ENCODE assay signal across 17 cellular contexts in the genomic region with DNA sequence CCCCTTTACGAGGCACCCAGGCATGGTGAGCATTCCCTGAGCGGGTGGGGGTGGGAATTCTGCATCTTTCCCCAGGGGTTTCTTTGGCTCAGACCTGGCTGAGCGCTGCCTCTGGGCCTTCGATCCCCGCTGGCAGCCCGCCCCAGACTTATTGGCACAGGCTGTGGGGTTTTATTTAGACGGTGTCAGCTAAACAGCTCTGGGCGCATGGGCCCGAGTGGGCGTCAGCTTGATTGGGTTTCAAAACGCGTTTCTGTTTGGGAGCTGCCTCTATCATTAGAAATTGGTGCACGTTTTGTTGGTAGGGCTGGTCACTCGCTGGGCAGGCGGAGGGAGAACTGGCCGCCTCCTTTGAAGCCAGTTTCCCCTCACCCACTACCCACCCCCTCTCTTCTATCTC. TPM values are rescaled to one million over a fixed set of nuclear protein-coding genes. Genes with fewer than 3 reads are reported as not detected.
DNase-seq lines count a peak whose midpoint lies in the region; ATAC-seq, FAIRE-seq and TF ChIP-seq lines count a peak whose summit lies in the region.
"Had no signal": no experiment of that assay in that cellular context is flagged by ENCODE, and none has a peak within 500 bp of the region (broad histone marks: within the 10 kb centered on the region; RNA-seq: fewer than 3 reads in every experiment).

No MANE protein-coding gene starts in this region.

- H3K36me3 Mint-ChIP-seq in endothelial cell (ENCODE audit: low read depth, unreplicated experiment): peaks cover 21% of the 10 kb centered on the region
- no peaks in the 10 kb centered on the region for H3K36me3 Mint-ChIP-seq in progenitor cell of endocrine pancreas (ENCODE audit: insufficient read depth)
- H3K36me3 Mint-ChIP-seq: brain had no signal

- CTCF ChIA-PET in HepG2 (lab: Yijun Ruan, JAX; ENCODE audit: low intra/inter-chr PET ratio, low total read pairs): no interaction called here
- CTCF ChIA-PET in A673 (lab: Charles Lee): no interaction called here

- POLR2A ChIA-PET in HepG2 (lab: Yijun Ruan, JAX) (no interaction called here), A673 (lab: Charles Lee; ENCODE audit: low non-redundant PET) (no interaction called here)

- DNase-seq in HepG2 (ENCODE audit: low spot score) (no peak), right lobe of liver (no peak), fibroblast of the aortic adventitia (ENCODE audit: low read depth) (peak; percentile 32), nucleus accumbens (lab: John Stamatoyannopoulos, UW) (peak in 47 of 56 donors; percentile 10 to 88 (median 44)), aorta (peak; percentile 72 to 91), endothelial cell (ENCODE audit: low spot score) (no peak), progenitor cell of endocrine pancreas (ENCODE audit: low spot score, unreplicated experiment) (no peak), A673 (ENCODE audit: low spot score) (no peak)
- DNase-seq: activated effector memory CD4-positive, alpha-beta T cell treated with Interleukin-2 at 50 U/mL for 16 hours; mammary epithelial cell; NCI-H1417; NCI-H226; WERI-Rb-1 had no signal

- H3K4me1 Mint-ChIP-seq in endothelial cell (ENCODE audit: unreplicated experiment): peaks cover 63% of the 10 kb centered on the region
- H3K4me1 Mint-ChIP-seq in progenitor cell of endocrine pancreas (ENCODE audit: low read depth): peaks cover 20% of the 10 kb centered on the region

- no peak overlapping the region for H3K4me3 Mint-ChIP-seq in endothelial cell (ENCODE audit: unreplicated experiment)
- H3K4me3 Mint-ChIP-seq in progenitor cell of endocrine pancreas (ENCODE audit: low read depth): no peak overlapping the region

- ATAC-seq in HepG2: no peak
- no peak for ATAC-seq in right lobe of liver
- peak; percentile 35 for ATAC-seq in aorta (ENCODE audit: low FRiP score)
- ATAC-seq: K562 had no signal

- no peak for TF ChIP-seq EP300 in HepG2 (IDR thresholded peaks at IDR 0.05; ENCODE audit: low read depth in 2 of 2, low read length in 2 of 2)
- no peak for TF ChIP-seq EP300 in HepG2 (CRISPR knock-in tag; IDR thresholded peaks at IDR 0.05; ENCODE audit: borderline replicate concordance)

- intact Hi-C loops in HepG2 (cut with micrococcal nuclease; ENCODE audit: unreplicated experiment): no loop called here
- intact Hi-C loops in right lobe of liver (cut with DNase I): no loop called here
- intact Hi-C loops in aorta (cut with DNase I): no loop called here
- intact Hi-C loops in A673 (cut with micrococcal nuclease; ENCODE audit: unreplicated experiment): no loop called here

- H4K20me1 ChIP-seq in HepG2 (ENCODE audit: insufficient read depth, low read length): no peaks in the 10 kb centered on the region; the same call in 1 of the 2 replicates

- H3K4me1 ChIP-seq in HepG2 (ENCODE audit: insufficient read depth, low read length) (no peaks in the 10 kb centered on the region), right lobe of liver (no peaks in the 10 kb centered on the region), aorta (ENCODE audit: control insufficient read depth in 1 of 2, insufficient read depth in 2 of 2, low read length in 2 of 2) (peaks cover 0 to 5% of the 10 kb centered on the region in 2 donors), A673 (ENCODE audit: insufficient read depth, low read length, poor library complexity, severe bottlenecking) (peaks cover 6% of the 10 kb centered on the region)

- in situ Hi-C loops in HepG2 (cut with HindIII; ENCODE audit: extremely low pct_ligation_motif_present, low pct_unique_long_range_greater_than_20kb): no loop called here

- H3K36me3 ChIP-seq in HepG2 (replicated peaks in 1 of 2; ENCODE audit: control insufficient read depth in 1 of 2, insufficient read depth in 2 of 2, low read length in 2 of 2) (no peaks in the 10 kb centered on the region), right lobe of liver (no peaks in the 10 kb centered on the region), aorta (ENCODE audit: control insufficient read depth in 1 of 2, insufficient read depth in 2 of 2, low read length in 1 of 2) (no peaks in the 10 kb centered on the region), A673 (ENCODE audit: insufficient read depth, low read length, poor library complexity, severe bottlenecking) (no peaks in the 10 kb centered on the region)
- H3K36me3 ChIP-seq: suprapubic skin, WERI-Rb-1 had no signal

- 20% methylated on average over 11 of the region's 16 CpGs for WGBS in HepG2 (ENCODE audit: low lambda C conversion rate)
- 50% methylated on average over 12 of the region's 16 CpGs for WGBS in right lobe of liver (ENCODE audit: insufficient coverage, low coverage, low lambda C conversion rate, missing lambda C conversion rate)
- 4 to 10% methylated on average over 16 of the region's 16 CpGs for WGBS in aorta, 2 donors

- TF ChIP-seq CTCF in HepG2 (CRISPR knock-in tag; IDR thresholded peaks at IDR 0.05) (no peak), right lobe of liver (IDR thresholded peaks at IDR 0.05) (no peak), fibroblast of the aortic adventitia (IDR thresholded peaks at IDR 0.05; ENCODE audit: insufficient read depth, low read length) (no peak), endothelial cell (IDR thresholded peaks at IDR 0.05; ENCODE audit: unreplicated experiment) (no peak), progenitor cell of endocrine pancreas (IDR thresholded peaks at IDR 0.05; ENCODE audit: unreplicated experiment) (no peak), A673 (conservative IDR thresholded peaks at IDR 0.05; ENCODE audit: low read depth, low read length) (no peak)

- H3K9me3 ChIP-seq in HepG2 (ENCODE audit: low read length) (no peaks in the 10 kb centered on the region), right lobe of liver (no peaks in the 10 kb centered on the region), aorta (ENCODE audit: control insufficient read depth, low read length) (no peaks in the 10 kb centered on the region), A673 (ENCODE audit: low read depth, low read length, poor library complexity, severe bottlenecking) (no peaks in the 10 kb centered on the region)
- H3K9me3 ChIP-seq: suprapubic skin had no signal

- H3K4me2 ChIP-seq in HepG2 (ENCODE audit: low read depth, low read length): no peak overlapping the region

- H3K79me2 ChIP-seq in HepG2 (ENCODE audit: insufficient read depth, low read length): no peaks in the 10 kb centered on the region

- H3K4me3 ChIP-seq in HepG2 (replicated peaks in 1 of 3; ENCODE audit: insufficient read depth in 1 of 3, low read depth in 2 of 3, low read length in 3 of 3) (no peak overlapping the region), right lobe of liver (no peak overlapping the region), fibroblast of the aortic adventitia (ENCODE audit: low read depth, low read length) (no peak overlapping the region), aorta (ENCODE audit: low read length in 2 of 2) (no peak overlapping the region), A673 (ENCODE audit: low read depth, low read length, poor library complexity, severe bottlenecking) (no peak overlapping the region)
- H3K4me3 ChIP-seq: K562, suprapubic skin had no signal

- peaks cover 3% of the 10 kb centered on the region for H3K27me3 Mint-ChIP-seq in endothelial cell (ENCODE audit: unreplicated experiment)
- H3K27me3 Mint-ChIP-seq in progenitor cell of endocrine pancreas: no peaks in the 10 kb centered on the region

- H3K27ac ChIP-seq in HepG2 (ENCODE audit: extremely low read length, insufficient read depth, low read length) (no peak overlapping the region), right lobe of liver (no peak overlapping the region), aorta (ENCODE audit: low read depth in 1 of 2, low read length in 2 of 2) (peak overlapping the region; percentile 14 to 48), A673 (ENCODE audit: low read depth, low read length, poor library complexity, severe bottlenecking) (no peak overlapping the region)
- H3K27ac ChIP-seq: WERI-Rb-1 had no signal

- BruUV-seq in HepG2 (replicated peaks; lab: Mats Ljungman, UMichigan) (no TSS peak), A673 (replicated peaks; lab: Mats Ljungman, UMichigan) (no TSS peak)

- H3K27ac Mint-ChIP-seq in endothelial cell (ENCODE audit: unreplicated experiment) (no peak overlapping the region), progenitor cell of endocrine pancreas (no peak overlapping the region)

- TF ChIP-seq POLR2A in HepG2 (IDR thresholded peaks at IDR 0.05; ENCODE audit: insufficient read depth in 1 of 2, low read depth in 2 of 2, low read length in 2 of 2) (no peak), right lobe of liver (IDR thresholded peaks at IDR 0.05) (no peak)

- no peak overlapping the region for H3K9ac ChIP-seq in HepG2 (ENCODE audit: insufficient read depth, low read depth, low read length)

- TF ChIP-seq RAD21 in HepG2 (CRISPR knock-in tag; IDR thresholded peaks at IDR 0.05): no peak

- H3K9me3 Mint-ChIP-seq in endothelial cell (ENCODE audit: unreplicated experiment) (no peaks in the 10 kb centered on the region), progenitor cell of endocrine pancreas (ENCODE audit: low read depth) (no peaks in the 10 kb centered on the region)
- H3K9me3 Mint-ChIP-seq: brain had no signal

- H2AFZ ChIP-seq in HepG2 (ENCODE audit: low read length): no peak overlapping the region

- H3K27me3 ChIP-seq in HepG2 (ENCODE audit: control insufficient read depth in 1 of 2, insufficient read depth in 2 of 2, low read length in 2 of 2) (peaks cover 46 to 99% of the 10 kb centered on the region in 2 experiments), right lobe of liver (no peaks in the 10 kb centered on the region), aorta (ENCODE audit: control insufficient read depth in 1 of 2, insufficient read depth in 2 of 2, low read length in 1 of 2) (no peaks in the 10 kb centered on the region), A673 (replicated peaks; ENCODE audit: insufficient read depth, low read depth, low read length, poor library complexity) (no peaks in the 10 kb centered on the region)
- H3K27me3 ChIP-seq: suprapubic skin had no signal

- no peak for FAIRE-seq in HepG2 (lab: Jason Lieb, UNC)
- FAIRE-seq: G401.6, K562 had no signal

RNA-seq across cellular contexts. Expression of gene PMEPA1, which starts 21.0 kb away (rescaled TPM):
- total RNA-seq in HepG2 (2016; rRNA removed; fragmentation: Illumina TruSeq; extraction: Trizol) (not detected in 2 replicates), right lobe of liver (1 to 10 TPM in 4 of 6 experiments, under 1 TPM in 2; 0.50 to 2.3 (median 1.4) TPM), fibroblast of the aortic adventitia (ENCODE audit: low replicate concordance) (1.4 and 1.6 TPM in 2 replicates), aorta (100 to 1,000 TPM; 167 to 188 TPM), endothelial cell (ENCODE audit: unreplicated experiment) (61.3 TPM), progenitor cell of endocrine pancreas (9.1 and 9.2 TPM in 2 replicates), A673 (2021) (9.7 and 10.4 TPM in 2 replicates)
- not detected in 2 replicates for total RNA-seq in HepG2 (2016; cell fraction: cytosol; rRNA removed; fragmentation: Illumina TruSeq; extraction: Trizol; ENCODE audit: low read depth)
- not detected in 2 replicates for total RNA-seq in HepG2 (2016; cell fraction: insoluble cytoplasmic fraction; rRNA removed; fragmentation: Illumina TruSeq; extraction: Trizol)
- 0.31 TPM in 1 of 2 replicates, not detected in the other for total RNA-seq in HepG2 (2016; cell fraction: membrane; rRNA removed; fragmentation: Illumina TruSeq; extraction: Trizol)
- not detected in 2 replicates for total RNA-seq in HepG2 (2016; cell fraction: nucleus; rRNA removed; fragmentation: Illumina TruSeq; extraction: Trizol)
- polyA plus RNA-seq in HepG2 (2011; rRNA removed) (0.08 TPM in 1 of 2 replicates, not detected in the other), aorta (10 to 100 TPM; 31.4 to 46.7 TPM)
- polyA plus RNA-seq in HepG2 (2011; cell fraction: cytosol; rRNA removed): 0.03 TPM in 1 of 2 replicates, not detected in the other
- polyA plus RNA-seq in HepG2 (2011; cell fraction: nucleus; rRNA removed): 0.12 and 0.16 TPM in 2 replicates
- not detected in 2 replicates for polyA plus RNA-seq in HepG2 (2012)
- not detected in 2 replicates for polyA plus RNA-seq in HepG2 (2016; cell fraction: cytosol; fragmentation: Illumina TruSeq; extraction: Trizol; ENCODE audit: low read depth)
- not detected in 2 replicates for polyA plus RNA-seq in HepG2 (2016; cell fraction: insoluble cytoplasmic fraction; fragmentation: Illumina TruSeq; extraction: Trizol; ENCODE audit: low read depth)
- 0.15 TPM in 1 of 2 replicates, not detected in the other for polyA plus RNA-seq in HepG2 (2016; cell fraction: membrane; fragmentation: Illumina TruSeq; extraction: Trizol; ENCODE audit: low read depth)
- not detected in 2 replicates for polyA plus RNA-seq in HepG2 (2016; cell fraction: nucleus; fragmentation: Illumina TruSeq; extraction: Trizol; ENCODE audit: insufficient read depth, low read depth)
- 0.20 and 7.8 TPM in 2 replicates for polyA minus RNA-seq in HepG2 (2011; rRNA and poly(A)+ RNA removed; ENCODE audit: low replicate concordance)
- polyA minus RNA-seq in HepG2 (2011; cell fraction: cytosol; rRNA and poly(A)+ RNA removed): 0.53 TPM in 1 of 2 replicates, not detected in the other
- polyA minus RNA-seq in HepG2 (2011; cell fraction: nucleus; rRNA and poly(A)+ RNA removed): 0.39 TPM in 1 of 2 replicates, not detected in the other
- polyA plus RNA-seq: K562 had no signal

Comparison
In these comparisons a context has a peak if more than half of its experiments do, and no peak if none do; other contexts are left out.
1. DNase-seq: peak in fibroblast of the aortic adventitia (single experiment), nucleus accumbens (47 of 56) and aorta (2 of 2); none in HepG2 (single experiment), right lobe of liver (0 of 3), endothelial cell (single experiment), progenitor cell of endocrine pancreas (single experiment) and A673 (single experiment).
2. H3K27ac ChIP-seq: peak in aorta (2 of 2); none in HepG2 (single experiment), right lobe of liver (0 of 3) and A673 (single experiment).